ENCODE assay signal across 1 cellular context in genomic region chr7:46145412-46145811, GRCh38.
A peak's percentile ranks its signal among the peaks of the same experiment; 100 is the strongest.
TF ChIP-seq lines count a peak whose summit lies in the region.

No MANE protein-coding gene starts in this region.

TF ChIP-seq in H1, 55 proteins besides CTCF, POLR2A, EP300 and RAD21:
- TF ChIP-seq PHF8 (conservative IDR thresholded peaks at IDR 0.05; ENCODE audit: low read depth, low read length) (no peak), TAF7 (optimal IDR thresholded peaks at IDR 0.05; ENCODE audit: borderline replicate concordance, low read depth, low read length) (no peak), E2F6 (IDR thresholded peaks at IDR 0.05) (no peak), GTF2F1 (IDR thresholded peaks at IDR 0.05; ENCODE audit: borderline replicate concordance, low read depth, low read length) (no peak), TCF12 (IDR thresholded peaks at IDR 0.05; ENCODE audit: low read depth, low read length) (0 out of 2 replicates have a peak, but pooled peaks have one; percentile 50), JUND (IDR thresholded peaks at IDR 0.05; ENCODE audit: low read length) (peak; percentile 64; the same call in 1 of the 2 replicates), POU5F1 (IDR thresholded peaks at IDR 0.05; ENCODE audit: low read depth, low read length) (0 out of 2 replicates have a peak, but pooled peaks have one; percentile 44), HDAC2 (IDR thresholded peaks at IDR 0.05; ENCODE audit: borderline replicate concordance in 1 of 2, low read depth in 2 of 2, low read length in 2 of 2) (peak; percentile 46 to 88; a peak in 3 of 4 replicates), YY1 (IDR thresholded peaks at IDR 0.05; ENCODE audit: low read depth, low read length) (peak; percentile 54; the same call in 1 of the 2 replicates), BACH1 (IDR thresholded peaks at IDR 0.05; ENCODE audit: low read length) (peak; percentile 22; the same call in 1 of the 2 replicates), CREB1 (IDR thresholded peaks at IDR 0.05) (no peak), SP1 (IDR thresholded peaks at IDR 0.05; ENCODE audit: low read depth, low read length) (peak; percentile 83), CEBPB (IDR thresholded peaks at IDR 0.05; ENCODE audit: low read depth, low read length) (peak; percentile 92), JUN (IDR thresholded peaks at IDR 0.05; ENCODE audit: low read depth, low read length) (no peak), ASH2L (IDR thresholded peaks at IDR 0.05; ENCODE audit: low read length) (peak; percentile 44), TEAD4 (IDR thresholded peaks at IDR 0.05; ENCODE audit: low read depth, low read length) (peak; percentile 100), BCL11A (IDR thresholded peaks at IDR 0.05; ENCODE audit: low read depth in 2 of 2, low read length in 2 of 2) (peak; percentile 64 to 80), EZH2 (IDR thresholded peaks at IDR 0.05; ENCODE audit: low read depth, low read length, severe bottlenecking) (no peak), NANOG (IDR thresholded peaks at IDR 0.05; ENCODE audit: insufficient read depth, low read depth, low read length, poor library complexity, severe bottlenecking) (peak; percentile 73)
TF ChIP-seq in H1: peak in this region for 12.
